Comparison of ENCODE assay signal across 8 cellular contexts in the genomic region with DNA sequence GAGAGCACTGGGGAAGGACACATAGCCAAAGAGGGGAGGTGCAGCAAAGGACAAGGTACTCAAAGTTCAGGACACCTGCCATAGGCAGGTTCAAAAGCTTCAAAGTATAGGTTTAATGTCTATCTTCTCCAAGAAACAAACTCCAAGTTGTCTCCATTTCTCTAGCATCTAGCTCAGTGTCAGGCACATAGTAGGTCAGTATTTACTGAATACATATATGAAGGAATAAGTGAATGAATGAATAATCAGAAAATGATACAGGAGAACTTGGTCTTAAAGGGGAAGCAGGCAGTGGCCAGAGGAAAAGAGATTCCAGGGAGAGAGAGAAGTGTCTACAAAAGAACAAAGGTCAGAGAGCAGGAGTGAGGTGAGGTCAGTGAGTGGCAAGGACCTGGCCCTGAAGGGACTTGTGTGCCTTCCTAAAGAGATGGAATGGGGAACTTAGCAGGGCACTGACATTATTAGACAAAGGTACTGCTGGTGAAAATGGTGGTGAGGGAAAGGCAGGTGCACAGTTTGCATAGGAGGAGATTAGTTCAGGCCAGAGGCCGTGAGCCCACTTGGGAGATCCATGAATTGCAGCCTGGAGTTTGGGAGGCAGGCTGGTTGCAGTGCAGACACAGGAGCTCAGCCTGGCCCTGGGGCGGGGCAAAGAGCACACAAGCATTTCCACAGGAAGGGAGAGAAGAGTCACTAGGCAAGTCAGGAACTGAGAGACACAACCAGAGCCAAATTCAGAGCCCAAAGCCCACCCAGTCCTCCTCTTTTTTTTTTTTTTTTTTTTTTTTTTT. TPM values are rescaled to one million over a fixed set of nuclear protein-coding genes. Genes with fewer than 3 reads are reported as not detected.
DNase-seq lines count a peak whose midpoint lies in the region; ATAC-seq, FAIRE-seq and TF ChIP-seq lines count a peak whose summit lies in the region.

No MANE protein-coding gene starts in this region.

- no peak for FAIRE-seq in H1 (lab: Jason Lieb, UNC)

- no peak for TF ChIP-seq CTCF in DND-41 (IDR thresholded peaks at IDR 0.05; ENCODE audit: borderline replicate concordance, extremely low read depth, low read length, poor library complexity, severe bottlenecking)
- TF ChIP-seq CTCF in H1 (IDR thresholded peaks at IDR 0.05; ENCODE audit: control extremely low read depth in 1 of 3, insufficient read depth in 1 of 3, low read depth in 1 of 3, low read length in 3 of 3): no peak

- H2BK20ac ChIP-seq in H1 (ENCODE audit: low read length): no peak overlapping the region

- H2BK5ac ChIP-seq in H1 (ENCODE audit: low read depth, low read length): no peak overlapping the region

- 75% methylated on average over 2 of the region's 2 CpGs; no CpG with 5 or more reads in 1 of the 2 experiments for WGBS in H1 (ENCODE audit: extremely low coverage in 1 of 2, insufficient coverage in 1 of 2, insufficient read length in 1 of 2, insufficient replicate concordance in 2 of 2, low coverage in 1 of 2, low lambda C conversion rate in 2 of 2, missing lambda C conversion rate in 1 of 2), 2 experiments

- peak overlapping the region; percentile 15 to 74 for H3K27ac Mint-ChIP-seq in natural killer cell treated with Interleukin-12 subunit alpha and Interleukin-12 subunit beta and Interleukin-15 and Interleukin-18, amount 100 ng/mL, for 72 hours

- no peak overlapping the region for H3K56ac ChIP-seq in H1 (replicated peaks; ENCODE audit: insufficient read length, low read depth, low read length)

- no peak overlapping the region for H2BK12ac ChIP-seq in H1 (ENCODE audit: low read depth, low read length)

- H2BK15ac ChIP-seq in H1 (ENCODE audit: low read length): no peak overlapping the region

- peaks cover 75% of the 10 kb centered on the region for H3K4me1 ChIP-seq in DND-41 (ENCODE audit: insufficient read depth, low read length)
- H3K4me1 ChIP-seq in H1 (replicated peaks in 1 of 4; ENCODE audit: control insufficient read depth in 3 of 4, insufficient read depth in 4 of 4, low read length in 3 of 4): peaks cover 0 to 8% (median 4%) of the 10 kb centered on the region in 4 experiments; a peak in 6 of 7 replicates

- H4K5ac ChIP-seq in H1 (ENCODE audit: insufficient read length, low read depth, low read length): no peak overlapping the region

- no peak overlapping the region for H3K4me2 ChIP-seq in DND-41 (ENCODE audit: insufficient read depth, low read length)
- no peak overlapping the region for H3K4me2 ChIP-seq in H1 (ENCODE audit: insufficient read depth in 1 of 2, low read depth in 2 of 2, low read length in 2 of 2)

- no peaks in the 10 kb centered on the region for H3K9me3 Mint-ChIP-seq in natural killer cell treated with Interleukin-12 subunit alpha and Interleukin-12 subunit beta and Interleukin-15 and Interleukin-18, amount 100 ng/mL, for 72 hours

- H3K23ac ChIP-seq in H1 (ENCODE audit: insufficient read length): no peak overlapping the region

- H3K79me1 ChIP-seq in H1 (ENCODE audit: low read depth, low read length): peaks cover 6% of the 10 kb centered on the region; the same call in 1 of the 2 replicates

- H3K4me3 ChIP-seq in DND-41 (ENCODE audit: low read depth in 1 of 2, low read length in 2 of 2) (no peak overlapping the region), H1 (ENCODE audit: extremely low read depth in 1 of 4, insufficient read depth in 2 of 4, low read depth in 3 of 4, low read length in 4 of 4) (no peak overlapping the region)

- H3K4ac ChIP-seq in H1 (replicated peaks; ENCODE audit: insufficient read length, low read depth, low read length): no peak overlapping the region

- no peak overlapping the region for H2BK120ac ChIP-seq in H1 (replicated peaks; ENCODE audit: low read depth, low read length)

- no peak for TF ChIP-seq RAD21 in H1 (IDR thresholded peaks at IDR 0.05 in 1 of 2, conservative IDR thresholded peaks at IDR 0.05 in 1 of 2; ENCODE audit: low read depth in 2 of 2, low read length in 2 of 2)

- peaks cover 89% of the 10 kb centered on the region for H3K79me2 ChIP-seq in DND-41 (ENCODE audit: insufficient read depth, low read length)
- peaks cover 0 to 10% of the 10 kb centered on the region in 2 experiments; a peak in 1 of 4 replicates for H3K79me2 ChIP-seq in H1 (ENCODE audit: control insufficient read depth in 1 of 2, insufficient read depth in 2 of 2, low read length in 2 of 2)

- H3K9ac ChIP-seq in DND-41 (ENCODE audit: low read depth, low read length) (no peak overlapping the region; the same call in 1 of the 2 replicates), H1 (replicated peaks in 1 of 4; ENCODE audit: extremely low read depth in 1 of 4, low read depth in 3 of 4, low read length in 3 of 4) (no peak overlapping the region; a peak in 1 of 7 replicates)

- peak overlapping the region; percentile 66 for H3K4me3 Mint-ChIP-seq in natural killer cell treated with Interleukin-12 subunit alpha and Interleukin-12 subunit beta and Interleukin-15 and Interleukin-18, amount 100 ng/mL, for 72 hours

- peaks cover 28% of the 10 kb centered on the region for H4K20me1 ChIP-seq in DND-41 (ENCODE audit: insufficient read depth, low read length)
- H4K20me1 ChIP-seq in H1 (replicated peaks in 1 of 2; ENCODE audit: control insufficient read depth in 1 of 2, insufficient read depth in 2 of 2, low read length in 2 of 2): peaks cover 1 to 8% of the 10 kb centered on the region in 2 experiments

- no peak overlapping the region for H4K91ac ChIP-seq in H1 (replicated peaks; ENCODE audit: insufficient read length, low read length)

- H4K8ac ChIP-seq in H1 (ENCODE audit: extremely low read depth, insufficient read depth, low read length): peak overlapping the region; percentile 16; the same call in 1 of the 2 replicates

- H2AFZ ChIP-seq in DND-41 (ENCODE audit: low read depth, low read length) (no peak overlapping the region), H1 (ENCODE audit: low read length) (no peak overlapping the region)

- H3K9me3 ChIP-seq in DND-41 (ENCODE audit: insufficient read depth, low read length, severe bottlenecking) (no peaks in the 10 kb centered on the region), H1 (ENCODE audit: insufficient read depth in 2 of 2, low read depth in 1 of 2, low read length in 1 of 2) (no peaks in the 10 kb centered on the region)

- H3K14ac ChIP-seq in H1 (ENCODE audit: insufficient read length): no peak overlapping the region

- H3K27me3 ChIP-seq in DND-41 (ENCODE audit: insufficient read depth, low read length, poor library complexity): no peaks in the 10 kb centered on the region
- no peaks in the 10 kb centered on the region for H3K27me3 ChIP-seq in H1 (replicated peaks in 1 of 4; ENCODE audit: control insufficient read depth in 3 of 4, extremely low read depth in 1 of 4, insufficient read depth in 3 of 4, low read length in 3 of 4)

- DNase-seq in DND-41 (no peak), NCI-H526 treated with DMSO at 0.1 percent for 48 hours (lab: John Stamatoyannopoulos, UW) (peak; percentile 51), H1 (ENCODE audit: low read depth in 1 of 2, low spot score in 2 of 2) (no peak), putamen (ENCODE audit: low spot score) (no peak), anterior cingulate cortex (lab: John Stamatoyannopoulos, UW) (no peak)
- DNase-seq in natural killer cell treated with Interleukin-12 subunit alpha and Interleukin-12 subunit beta and Interleukin-15 and Interleukin-18, amount 100 ng/mL, for 72 hours (ENCODE audit: low spot score): no peak

- no peak for TF ChIP-seq EP300 in H1 (IDR thresholded peaks at IDR 0.05; ENCODE audit: borderline replicate concordance in 1 of 2, low read depth in 2 of 2, low read length in 2 of 2)

- 0 out of 3 replicates have a peak, but pooled peaks have one; percentile 17 for ATAC-seq in DND-41 (ENCODE audit: insufficient read depth, low read depth)
- ATAC-seq in natural killer cell treated with Interleukin-12 subunit alpha and Interleukin-12 subunit beta and Interleukin-15 and Interleukin-18, amount 100 ng/mL, for 72 hours: peak in 1 of 2 donors; percentile 48
- no peak for ATAC-seq in GM21576 (IDR thresholded peaks at IDR 0.05; ENCODE audit: unreplicated experiment)
- ATAC-seq in HG03439 (IDR thresholded peaks at IDR 0.05; ENCODE audit: unreplicated experiment): no peak

- H3K27me3 Mint-ChIP-seq in natural killer cell treated with Interleukin-12 subunit alpha and Interleukin-12 subunit beta and Interleukin-15 and Interleukin-18, amount 100 ng/mL, for 72 hours: no peaks in the 10 kb centered on the region

- H3K36me3 Mint-ChIP-seq in natural killer cell treated with Interleukin-12 subunit alpha and Interleukin-12 subunit beta and Interleukin-15 and Interleukin-18, amount 100 ng/mL, for 72 hours: peaks cover 6% of the 10 kb centered on the region

- H3K36me3 ChIP-seq in DND-41 (ENCODE audit: insufficient read depth, low read length) (peaks cover 21% of the 10 kb centered on the region), H1 (ENCODE audit: control insufficient read depth in 2 of 4, insufficient read depth in 4 of 4, low read length in 3 of 4) (no peaks in the 10 kb centered on the region; a peak in 1 of 8 replicates)

- H3K27ac ChIP-seq in DND-41 (ENCODE audit: low read length): peak overlapping the region; percentile 65
- no peak overlapping the region for H3K27ac ChIP-seq in H1 (ENCODE audit: low read depth, low read length)

- H3K23me2 ChIP-seq in H1 (ENCODE audit: low read depth, low read length): no peaks in the 10 kb centered on the region; the same call in 1 of the 2 replicates

- H3K18ac ChIP-seq in H1 (ENCODE audit: extremely low read depth, low read length): no peak overlapping the region

- no peak for TF ChIP-seq POLR2A in H1 (IDR thresholded peaks at IDR 0.05; ENCODE audit: control extremely low read depth in 1 of 2, low read depth in 2 of 2, low read length in 2 of 2)

- H2AK5ac ChIP-seq in H1 (ENCODE audit: low read depth, low read length): no peak overlapping the region; the same call in 1 of the 2 replicates

- H3K4me1 Mint-ChIP-seq in natural killer cell treated with Interleukin-12 subunit alpha and Interleukin-12 subunit beta and Interleukin-15 and Interleukin-18, amount 100 ng/mL, for 72 hours (ENCODE audit: low read depth in 2 of 2): peaks cover 46 to 71% of the 10 kb centered on the region in 2 donors

- POLR2A ChIA-PET in H1 (lab: Charles Lee; ENCODE audit: partially characterized antibody): interaction anchor here (0.8 to 1.2 kb wide), 2 partner anchors 10 to 15 kb away, joined by 3 read pairs; no protein-coding TSS in a partner anchor

- CTCF ChIA-PET in H1 (lab: Charles Lee; ENCODE audit: partially characterized antibody): interaction anchor here (0.7 to 1.8 kb wide), 9 partner anchors 11 to 63 kb away, joined by 3 to 5 read pairs (median 3); no protein-coding TSS in a partner anchor

RNA-seq across cellular contexts. Expression of a gene that starts 21.4 kb away (rescaled TPM):
- 15.4 and 19.5 TPM in 2 replicates for total RNA-seq in H1 (2021; fragmentation: NEBNext Ultra II Directional; extraction: Animal tissue kit (Norgen Biotek cat#: 25700))
- polyA plus RNA-seq in H1 (2011; rRNA removed): 11.9 and 13.6 TPM in 2 replicates
- 15.5 TPM for polyA plus RNA-seq in H1 (2011; cell fraction: cytosol; rRNA removed)
- polyA plus RNA-seq in H1 (2011; cell fraction: nucleus; rRNA removed): 31.0 TPM
- 9.7 to 12.0 TPM (median 11.3 TPM) in 4 replicates for polyA plus RNA-seq in H1 (2012, experiment 1 of 2)
- polyA plus RNA-seq in H1 (2012, experiment 2 of 2): 4.8 TPM
- polyA plus RNA-seq in H1 (2013, experiment 1 of 2): 9.2 TPM
- polyA plus RNA-seq in H1 (2013, experiment 2 of 2): 9.0 TPM
- polyA minus RNA-seq in H1 (2011; rRNA and poly(A)+ RNA removed): 17.8 and 17.9 TPM in 2 replicates
- polyA minus RNA-seq in H1 (2011; cell fraction: cytosol; rRNA and poly(A)+ RNA removed): 10.9 TPM
- polyA minus RNA-seq in H1 (2011; cell fraction: nucleus; rRNA and poly(A)+ RNA removed): 19.8 TPM
- total RNA-seq in natural killer cell treated with Interleukin-12 subunit alpha and Interleukin-12 subunit beta and Interleukin-15 and Interleukin-18, amount 100 ng/mL, for 72 hours: 10 to 100 TPM; 54.1 to 97.0 TPM

RNA-seq across cellular contexts. Expression of a gene that starts 36.2 kb away (rescaled TPM):
- total RNA-seq in H1 (2021; fragmentation: NEBNext Ultra II Directional; extraction: Animal tissue kit (Norgen Biotek cat#: 25700)): not detected in 2 replicates
- polyA plus RNA-seq in H1 (2011; rRNA removed): not detected in 2 replicates
- polyA plus RNA-seq in H1 (2011; cell fraction: cytosol; rRNA removed): not detected
- polyA plus RNA-seq in H1 (2011; cell fraction: nucleus; rRNA removed): not detected
- 0.44 to 0.78 TPM (median 0.58 TPM) in 4 replicates for polyA plus RNA-seq in H1 (2012, experiment 1 of 2)
- polyA plus RNA-seq in H1 (2012, experiment 2 of 2): 0.54 TPM
- polyA plus RNA-seq in H1 (2013, experiment 1 of 2): not detected
- not detected for polyA plus RNA-seq in H1 (2013, experiment 2 of 2)
- not detected in 2 replicates for polyA minus RNA-seq in H1 (2011; rRNA and poly(A)+ RNA removed)
- not detected for polyA minus RNA-seq in H1 (2011; cell fraction: cytosol; rRNA and poly(A)+ RNA removed)
- not detected for polyA minus RNA-seq in H1 (2011; cell fraction: nucleus; rRNA and poly(A)+ RNA removed)
- not detected for total RNA-seq in natural killer cell treated with Interleukin-12 subunit alpha and Interleukin-12 subunit beta and Interleukin-15 and Interleukin-18, amount 100 ng/mL, for 72 hours
